Comparison of ENCODE assay signal across 9 cellular contexts in genomic region chr12:108690191-108690518, GRCh38. TPM values are rescaled to one million over a fixed set of nuclear protein-coding genes. Genes with fewer than 3 reads are reported as not detected.
DNase-seq lines count a peak whose midpoint lies in the region; ATAC-seq, FAIRE-seq and TF ChIP-seq lines count a peak whose summit lies in the region.
"Had no signal": no experiment of that assay in that cellular context is flagged by ENCODE, and none has a peak within 500 bp of the region (broad histone marks: within the 10 kb centered on the region; RNA-seq: fewer than 3 reads in every experiment).

No MANE protein-coding gene starts in this region.

- dilution Hi-C loops in IMR-90 (cut with HindIII; ENCODE audit: low sequenced_read_pairs, unreplicated experiment): no loop called here

- peak overlapping the region; percentile 90 for H3K9ac ChIP-seq in IMR-90 (ENCODE audit: low read depth, low read length)

- peak overlapping the region; percentile 76 for H4K5ac ChIP-seq in IMR-90 (ENCODE audit: low read depth, low read length)

- H3K27ac ChIP-seq in A549 (peak overlapping the region; percentile 91), IMR-90 (ENCODE audit: insufficient read depth, low read length) (peak overlapping the region; percentile 96), caudate nucleus (ENCODE audit: low read depth, low read length) (peak overlapping the region; percentile 96), WERI-Rb-1 (no peak overlapping the region)

- POLR2A ChIA-PET in A549 (lab: Yijun Ruan, JAX): interaction anchor here (0.6 to 2.5 kb wide), 2 partner anchors 37 to 40 kb away, joined by 4 to 8 read pairs; no protein-coding TSS in a partner anchor
- POLR2A ChIA-PET in IMR-90 (lab: Charles Lee; ENCODE audit: unreplicated experiment): interaction anchor here (0.7 to 0.9 kb wide), 3 partner anchors 11 to 40 kb away, joined by 3 to 5 read pairs (median 4); no protein-coding TSS in a partner anchor

- H3K18ac ChIP-seq in IMR-90 (ENCODE audit: low read depth, low read length): peak overlapping the region; percentile 64

- peak overlapping the region; percentile 94 to 96 for H3K27ac Mint-ChIP-seq in natural killer cell treated with Interleukin-12 subunit alpha and Interleukin-12 subunit beta and Interleukin-15 and Interleukin-18, amount 100 ng/mL, for 72 hours

- FAIRE-seq in A549 (lab: Jason Lieb, UNC) (no peak), H54 (lab: Jason Lieb, UNC) (no peak)

- H3K27me3 Mint-ChIP-seq in natural killer cell treated with Interleukin-12 subunit alpha and Interleukin-12 subunit beta and Interleukin-15 and Interleukin-18, amount 100 ng/mL, for 72 hours: no peaks in the 10 kb centered on the region

- ATAC-seq in A549 (no peak), IMR-90 (ENCODE audit: low read depth) (no peak)
- no peak for ATAC-seq in natural killer cell treated with Interleukin-12 subunit alpha and Interleukin-12 subunit beta and Interleukin-15 and Interleukin-18, amount 100 ng/mL, for 72 hours
- ATAC-seq in activated CD4-positive, CD25-positive, alpha-beta regulatory T cell treated with anti-CD3 and anti-CD28 coated beads, Interleukin-2, amount 50 U/mL, for 24 hours: no peak

- peak overlapping the region; percentile 92 for H3K4me2 ChIP-seq in A549
- peak overlapping the region; percentile 80 for H3K4me2 ChIP-seq in IMR-90 (ENCODE audit: low read depth, low read length)

- peaks cover 32 to 42% of the 10 kb centered on the region in 2 donors for H3K4me1 Mint-ChIP-seq in natural killer cell treated with Interleukin-12 subunit alpha and Interleukin-12 subunit beta and Interleukin-15 and Interleukin-18, amount 100 ng/mL, for 72 hours (ENCODE audit: low read depth in 2 of 2)

- H4K91ac ChIP-seq in IMR-90 (ENCODE audit: insufficient read depth, low read depth, low read length): peak overlapping the region; percentile 70

- TF ChIP-seq RAD21 in A549 (conservative IDR thresholded peaks at IDR 0.05 in 1 of 2, IDR thresholded peaks at IDR 0.05 in 1 of 2): no peak
- TF ChIP-seq RAD21 in IMR-90 (IDR thresholded peaks at IDR 0.05; ENCODE audit: low read length): no peak

- TF ChIP-seq CTCF in A549 (IDR thresholded peaks at IDR 0.05) (peak; percentile 2; the same call in 1 of the 3 replicates), IMR-90 (conservative IDR thresholded peaks at IDR 0.05; ENCODE audit: low read depth, low read length) (no peak), WERI-Rb-1 (IDR thresholded peaks at IDR 0.05; ENCODE audit: low read depth, low read length) (no peak)

- H3K4me1 ChIP-seq in A549 (peaks cover 75% of the 10 kb centered on the region), IMR-90 (ENCODE audit: control insufficient read depth, insufficient read depth, low read length) (peaks cover 40% of the 10 kb centered on the region)

- peaks cover 56% of the 10 kb centered on the region for H4K20me1 ChIP-seq in IMR-90 (ENCODE audit: insufficient read depth, low read length)

- peak overlapping the region; percentile 78 for H3K23ac ChIP-seq in IMR-90 (ENCODE audit: low read depth, low read length)

- H2BK5ac ChIP-seq in IMR-90 (ENCODE audit: low read depth, low read length, poor library complexity, severe bottlenecking): peak overlapping the region; percentile 98

- H2BK120ac ChIP-seq in IMR-90 (ENCODE audit: low read depth, low read length): peak overlapping the region; percentile 97

- H3K4me3 ChIP-seq in A549 (no peak overlapping the region), IMR-90 (ENCODE audit: insufficient read depth, low read depth, low read length) (no peak overlapping the region), WERI-Rb-1 (ENCODE audit: low read depth, low read length) (no peak overlapping the region)

- no peak for DNase-seq in A549 (ENCODE audit: low read depth in 1 of 2, low spot score in 1 of 2)
- DNase-seq in IMR-90: no peak
- DNase-seq in caudate nucleus (lab: John Stamatoyannopoulos, UW): no peak
- DNase-seq in natural killer cell treated with Interleukin-12 subunit alpha and Interleukin-12 subunit beta and Interleukin-15 and Interleukin-18, amount 100 ng/mL, for 72 hours (ENCODE audit: low spot score): no peak
- no peak for DNase-seq in WERI-Rb-1
- DNase-seq in H54 (ENCODE audit: insufficient read length, low spot score): no peak
- no peak for DNase-seq in GM19238 (ENCODE audit: insufficient read length, low spot score)
- DNase-seq: NCI-H446 treated with DMSO at 0.1 percent for 48 hours had no signal

- in situ Hi-C loops in IMR-90 (cut with MboI; ENCODE audit: low sequenced_read_pairs): no loop called here

- BruUV-seq in IMR-90 (replicated peaks; lab: Mats Ljungman, UMichigan): no TSS peak

- H3K9me3 ChIP-seq in A549: no peaks in the 10 kb centered on the region
- H3K9me3 ChIP-seq in IMR-90 (ENCODE audit: control insufficient read depth, insufficient read depth, low read length): no peaks in the 10 kb centered on the region
- H3K9me3 ChIP-seq in WERI-Rb-1 (ENCODE audit: severe bottlenecking): no peaks in the 10 kb centered on the region

- H3K56ac ChIP-seq in IMR-90 (ENCODE audit: extremely low read depth, insufficient read depth, low read length): peak overlapping the region; percentile 89

- no peak for TF ChIP-seq POLR2A in A549 (IDR thresholded peaks at IDR 0.05; ENCODE audit: low read length)
- no peak for TF ChIP-seq POLR2A in IMR-90 (IDR thresholded peaks at IDR 0.05; ENCODE audit: low read depth, low read length)
- no peak for TF ChIP-seq POLR2A in H54 (IDR thresholded peaks at IDR 0.05; ENCODE audit: low read depth, low read length)

- H3K4ac ChIP-seq in IMR-90 (ENCODE audit: low read depth, low read length): peak overlapping the region; percentile 94

- H3K36me3 ChIP-seq in IMR-90 (ENCODE audit: control insufficient read depth, insufficient read depth, low read length) (peaks cover 11% of the 10 kb centered on the region), WERI-Rb-1 (peaks cover 17% of the 10 kb centered on the region)

- H3K9me3 Mint-ChIP-seq in natural killer cell treated with Interleukin-12 subunit alpha and Interleukin-12 subunit beta and Interleukin-15 and Interleukin-18, amount 100 ng/mL, for 72 hours: no peaks in the 10 kb centered on the region

- H3K4me3 Mint-ChIP-seq in natural killer cell treated with Interleukin-12 subunit alpha and Interleukin-12 subunit beta and Interleukin-15 and Interleukin-18, amount 100 ng/mL, for 72 hours: peak overlapping the region; percentile 90

- intact Hi-C loops in IMR-90 (cut with micrococcal nuclease): no loop called here

- H2AFZ ChIP-seq in IMR-90 (replicated peaks; ENCODE audit: low read length, poor library complexity): no peak overlapping the region

- peak overlapping the region; percentile 56 for H2AK5ac ChIP-seq in IMR-90 (ENCODE audit: low read depth, low read length)

- peaks cover 3% of the 10 kb centered on the region for H3K36me3 Mint-ChIP-seq in natural killer cell treated with Interleukin-12 subunit alpha and Interleukin-12 subunit beta and Interleukin-15 and Interleukin-18, amount 100 ng/mL, for 72 hours

- H2BK15ac ChIP-seq in IMR-90 (ENCODE audit: low read depth, low read length): peak overlapping the region; percentile 61; the same call in 1 of the 3 replicates

- H2BK20ac ChIP-seq in IMR-90 (ENCODE audit: low read depth, low read length): peak overlapping the region; percentile 73

- H3K27me3 ChIP-seq in IMR-90 (ENCODE audit: control insufficient read depth, insufficient read depth, low read length) (no peaks in the 10 kb centered on the region), WERI-Rb-1 (ENCODE audit: insufficient read depth, low read depth, severe bottlenecking) (no peaks in the 10 kb centered on the region)

- peak overlapping the region; percentile 82 to 99 for H4K8ac ChIP-seq in IMR-90 (ENCODE audit: low read depth in 2 of 2, low read length in 2 of 2)

- no peak for TF ChIP-seq EP300 in A549 (IDR thresholded peaks at IDR 0.05)

- peak overlapping the region; percentile 91 for H3K14ac ChIP-seq in IMR-90 (replicated peaks; ENCODE audit: low read depth, low read length)

- H2AK9ac ChIP-seq in IMR-90 (replicated peaks; ENCODE audit: low read depth, low read length, poor library complexity): peak overlapping the region; percentile 18

- peaks cover 13% of the 10 kb centered on the region for H3K9me1 ChIP-seq in IMR-90 (ENCODE audit: insufficient read depth, low read length)

- peaks cover 8 to 41% of the 10 kb centered on the region in 2 experiments; a peak in 3 of 4 replicates for H3K79me1 ChIP-seq in IMR-90 (ENCODE audit: low read depth in 1 of 2, low read length in 2 of 2)

- CTCF ChIA-PET in A549 (lab: Yijun Ruan, JAX) (interaction anchor here (0.6 to 13.5 kb wide), 12 partner anchors 8 to 261 kb away, joined by 3 to 127 read pairs (median 4); no protein-coding TSS in a partner anchor), IMR-90 (lab: Yijun Ruan, JAX) (interaction anchor here (0.6 to 1.6 kb wide), 5 partner anchors 13 to 259 kb away, joined by 3 to 5 read pairs (median 3); no protein-coding TSS in a partner anchor)

TF ChIP-seq in A549, 52 proteins besides CTCF, POLR2A, EP300 and RAD21 (continues in another document):
- no peak for TF ChIP-seq SREBF2 (IDR thresholded peaks at IDR 0.05)

TF ChIP-seq in IMR-90, 13 proteins besides CTCF, POLR2A, EP300 and RAD21 (continues in another document):
- no peak for TF ChIP-seq BHLHE40 (IDR thresholded peaks at IDR 0.05; ENCODE audit: low read depth, low read length)

RNA-seq across cellular contexts. Expression of gene CORO1C, which starts 41.2 kb away (rescaled TPM):
- polyA plus RNA-seq in A549 (2011; rRNA removed) (245 and 296 TPM in 2 replicates), A549 (2017; fragmentation: RNase III; extraction: RNeasy Plus Mini Kit Qiagen cat#74134 plus additional on column Dnase treatment) (165 to 189 TPM (median 166 TPM) in 3 replicates), IMR-90 (2012; rRNA removed) (591 and 675 TPM in 2 replicates)
- polyA plus RNA-seq in A549 (2012; cell fraction: cytosol; rRNA removed): 158 and 173 TPM in 2 replicates
- 116 and 183 TPM in 2 replicates for polyA plus RNA-seq in A549 (2012; cell fraction: nucleus; rRNA removed)
- polyA minus RNA-seq in A549 (2011; rRNA and poly(A)+ RNA removed): 601 and 684 TPM in 2 replicates
- 1,042 and 1,100 TPM in 2 replicates for total RNA-seq in IMR-90 (2012; rRNA removed)
- polyA plus RNA-seq in IMR-90 (2012; cell fraction: cytosol; rRNA removed): 183 and 262 TPM in 2 replicates
- polyA plus RNA-seq in IMR-90 (2012; cell fraction: nucleus; rRNA removed; ENCODE audit: low replicate concordance): 145 and 350 TPM in 2 replicates
- total RNA-seq in natural killer cell treated with Interleukin-12 subunit alpha and Interleukin-12 subunit beta and Interleukin-15 and Interleukin-18, amount 100 ng/mL, for 72 hours: 10 to 100 TPM; 68.9 to 69.5 TPM

RNA-seq across cellular contexts. Expression of gene SELPLG, which starts 56.5 kb away (rescaled TPM):
- polyA plus RNA-seq in A549 (2011; rRNA removed): 0.17 and 0.24 TPM in 2 replicates
- polyA plus RNA-seq in A549 (2012; cell fraction: cytosol; rRNA removed): 0.30 and 0.49 TPM in 2 replicates
- polyA plus RNA-seq in A549 (2012; cell fraction: nucleus; rRNA removed): 1.2 and 1.3 TPM in 2 replicates
- 0.43 to 0.67 TPM (median 0.65 TPM) in 3 replicates for polyA plus RNA-seq in A549 (2017; fragmentation: RNase III; extraction: RNeasy Plus Mini Kit Qiagen cat#74134 plus additional on column Dnase treatment)
- polyA minus RNA-seq in A549 (2011; rRNA and poly(A)+ RNA removed): 0.19 TPM in 1 of 2 replicates, not detected in the other
- total RNA-seq in IMR-90 (2012; rRNA removed): 2.8 and 3.2 TPM in 2 replicates
- polyA plus RNA-seq in IMR-90 (2012; rRNA removed): 10.8 and 13.9 TPM in 2 replicates
- 7.9 and 13.9 TPM in 2 replicates for polyA plus RNA-seq in IMR-90 (2012; cell fraction: cytosol; rRNA removed)
- polyA plus RNA-seq in IMR-90 (2012; cell fraction: nucleus; rRNA removed; ENCODE audit: low replicate concordance): 29.8 and 69.7 TPM in 2 replicates
- 10 to 100 TPM; 26.5 to 34.6 TPM for total RNA-seq in natural killer cell treated with Interleukin-12 subunit alpha and Interleukin-12 subunit beta and Interleukin-15 and Interleukin-18, amount 100 ng/mL, for 72 hours

Comparison
In these comparisons a context has a peak if more than half of its experiments do, and no peak if none do; other contexts are left out.
1. RNA of gene CORO1C, which starts 41.2 kb away (total RNA-seq): 1,042 to 1,100 TPM in IMR-90; 68.9 to 69.5 TPM in natural killer cell treated with Interleukin-12 subunit alpha and Interleukin-12 subunit beta and Interleukin-15 and Interleukin-18, amount 100 ng/mL, for 72 hours; every median in the first group is over 10 times any median in the second.